Comparison of ENCODE assay signal across 2 cellular contexts in genomic region chr10:94775425-94775824, GRCh38. TPM values are rescaled to one million over a fixed set of nuclear protein-coding genes. Genes with fewer than 3 reads are reported as not detected.
"Had no signal": no experiment of that assay in that cellular context is flagged by ENCODE, and none has a peak within 500 bp of the region (broad histone marks: within the 10 kb centered on the region; RNA-seq: fewer than 3 reads in every experiment).

No MANE protein-coding gene starts in this region.

RNA-seq across cellular contexts. Expression of gene CYP2C19, which starts 12.9 kb away (rescaled TPM):
- total RNA-seq: G401, GM12878 had no signal
- polyA plus RNA-seq: GM12878 had no signal
